Comparison of ENCODE assay signal across 26 cellular contexts in genomic region chr11:29100967-29101366, GRCh38.
"Had no signal": no experiment of that assay in that cellular context is flagged by ENCODE, and none has a peak within 500 bp of the region (broad histone marks: within the 10 kb centered on the region; RNA-seq: fewer than 3 reads in every experiment).

No MANE protein-coding gene starts in this region.

- H3K27me3 ChIP-seq: dorsolateral prefrontal cortex, esophagus squamous epithelium, gastrocnemius medialis, heart right ventricle, left lung had no signal

- H3K4me3 Mint-ChIP-seq: mesothelial cell of epicardium, naive B cell had no signal

- H3K27me3 Mint-ChIP-seq: naive B cell had no signal

- H3K27ac ChIP-seq: coronary artery, dorsolateral prefrontal cortex, esophagus squamous epithelium, gastrocnemius medialis, heart right ventricle, left lung, lower lobe of right lung had no signal

- ATAC-seq: esophagus mucosa, gastrocnemius medialis, heart right ventricle, left cardiac atrium, left lung, left ventricle myocardium superior, lower lobe of right lung, mucosa of descending colon had no signal

- H3K4me1 Mint-ChIP-seq: mesothelial cell of epicardium, naive B cell had no signal

- DNase-seq: dermis blood vessel endothelial cell; dorsolateral prefrontal cortex; effector CD4-positive, alpha-beta T cell; effector memory CD4-positive, alpha-beta T cell; esophagus squamous epithelium; foreskin fibroblast; foreskin melanocyte; gastrocnemius medialis; glutamatergic neuron; head of caudate nucleus; heart right ventricle; hippocampal formation; left cardiac atrium; left lung; left ventricle myocardium superior; lower lobe of right lung; mesenchymal stem cell; mucosa of descending colon; naive B cell had no signal

- H3K36me3 Mint-ChIP-seq: mesothelial cell of epicardium, naive B cell had no signal

- FAIRE-seq: colon, endothelial cell of umbilical vein, islet of Langerhans, keratinocyte had no signal

- H3K9me3 ChIP-seq: gastrocnemius medialis, lower lobe of right lung had no signal

- H3K4me1 ChIP-seq: esophagus squamous epithelium, gastrocnemius medialis, heart right ventricle, left lung, lower lobe of right lung had no signal

- H3K36me3 ChIP-seq: esophagus squamous epithelium, gastrocnemius medialis, heart right ventricle, left lung, lower lobe of right lung had no signal

- H3K27ac Mint-ChIP-seq: mesothelial cell of epicardium, naive B cell had no signal

- H3K4me3 ChIP-seq: coronary artery, dorsolateral prefrontal cortex, esophagus squamous epithelium, gastrocnemius medialis, heart right ventricle, left lung, lower lobe of right lung, mucosa of descending colon had no signal
